Comparison of ENCODE assay signal across 1 cellular context in the genomic region with DNA sequence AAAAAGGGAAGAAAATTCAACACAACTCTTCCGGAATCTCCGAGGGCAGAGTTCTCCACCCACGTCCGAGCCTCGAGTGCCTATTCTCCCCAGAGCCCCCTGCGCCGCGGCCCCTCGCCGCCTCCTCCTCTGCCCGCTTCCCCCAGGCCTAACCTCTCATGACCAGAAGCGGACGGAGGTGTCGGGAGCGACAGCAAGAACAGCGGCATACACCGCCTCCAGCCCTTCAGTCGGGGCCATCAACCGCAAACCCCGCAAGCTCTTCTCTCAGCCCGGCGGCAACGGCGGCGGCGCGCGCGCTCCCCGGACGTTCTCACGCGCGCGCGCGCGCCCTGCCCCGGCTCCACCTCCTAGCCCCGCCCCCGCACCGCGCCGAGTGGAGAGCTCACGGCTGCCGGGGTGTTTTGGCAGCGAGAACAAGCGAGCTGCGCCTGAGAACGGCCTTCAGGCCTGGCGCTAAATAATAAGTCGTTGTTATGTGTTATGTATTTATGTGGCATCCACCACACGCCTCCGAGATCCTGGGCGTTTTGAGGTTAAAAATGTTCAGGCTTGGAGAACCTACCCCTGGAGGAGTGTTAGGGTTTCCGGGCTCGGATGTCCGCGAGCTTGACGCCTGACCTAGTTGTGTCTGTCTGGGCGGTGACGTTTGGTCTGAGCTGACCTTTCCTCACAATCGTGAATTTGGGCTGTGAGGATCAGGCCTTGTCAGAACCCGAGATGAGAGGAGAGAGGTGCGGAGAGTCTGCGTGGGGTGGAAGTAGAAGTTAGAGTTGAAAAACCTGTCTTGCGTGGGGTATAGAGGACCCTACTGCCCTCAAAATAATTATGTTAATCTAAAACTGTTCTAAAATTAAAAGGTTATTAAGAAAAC.
A peak's percentile ranks its signal among the peaks of the same experiment; 100 is the strongest.
TF ChIP-seq lines count a peak whose summit lies in the region.

A gene with protein sequence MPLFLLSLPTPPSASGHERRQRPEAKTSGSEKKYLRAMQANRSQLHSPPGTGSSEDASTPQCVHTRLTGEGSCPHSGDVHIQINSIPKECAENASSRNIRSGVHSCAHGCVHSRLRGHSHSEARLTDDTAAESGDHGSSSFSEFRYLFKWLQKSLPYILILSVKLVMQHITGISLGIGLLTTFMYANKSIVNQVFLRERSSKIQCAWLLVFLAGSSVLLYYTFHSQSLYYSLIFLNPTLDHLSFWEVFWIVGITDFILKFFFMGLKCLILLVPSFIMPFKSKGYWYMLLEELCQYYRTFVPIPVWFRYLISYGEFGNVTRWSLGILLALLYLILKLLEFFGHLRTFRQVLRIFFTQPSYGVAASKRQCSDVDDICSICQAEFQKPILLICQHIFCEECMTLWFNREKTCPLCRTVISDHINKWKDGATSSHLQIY (minus strand): TSS at position 286 of the 874 bp plus-strand sequence. CDS start 77 bp downstream, at position 209.

TF ChIP-seq in K562, 482 proteins besides CTCF, POLR2A, EP300 and RAD21 (continued from another document and continues in another):
- TF ChIP-seq, protein P1, sequence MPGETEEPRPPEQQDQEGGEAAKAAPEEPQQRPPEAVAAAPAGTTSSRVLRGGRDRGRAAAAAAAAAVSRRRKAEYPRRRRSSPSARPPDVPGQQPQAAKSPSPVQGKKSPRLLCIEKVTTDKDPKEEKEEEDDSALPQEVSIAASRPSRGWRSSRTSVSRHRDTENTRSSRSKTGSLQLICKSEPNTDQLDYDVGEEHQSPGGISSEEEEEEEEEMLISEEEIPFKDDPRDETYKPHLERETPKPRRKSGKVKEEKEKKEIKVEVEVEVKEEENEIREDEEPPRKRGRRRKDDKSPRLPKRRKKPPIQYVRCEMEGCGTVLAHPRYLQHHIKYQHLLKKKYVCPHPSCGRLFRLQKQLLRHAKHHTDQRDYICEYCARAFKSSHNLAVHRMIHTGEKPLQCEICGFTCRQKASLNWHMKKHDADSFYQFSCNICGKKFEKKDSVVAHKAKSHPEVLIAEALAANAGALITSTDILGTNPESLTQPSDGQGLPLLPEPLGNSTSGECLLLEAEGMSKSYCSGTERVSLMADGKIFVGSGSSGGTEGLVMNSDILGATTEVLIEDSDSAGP (CRISPR knock-in tag; IDR thresholded peaks at IDR 0.05): no peak
- TF ChIP-seq CAMTA2 (CRISPR knock-in tag; conservative IDR thresholded peaks at IDR 0.05) (no peak), BDP1 (IDR thresholded peaks at IDR 0.05; ENCODE audit: insufficient read depth, insufficient read length) (no peak), ZNF707 (CRISPR knock-in tag; conservative IDR thresholded peaks at IDR 0.05) (no peak), HLTF (IDR thresholded peaks at IDR 0.05) (no peak), SMAD2 (IDR thresholded peaks at IDR 0.05; ENCODE audit: low read depth, low read length) (no peak), BCOR (IDR thresholded peaks at IDR 0.05) (peak; percentile 98), ETV1 (tag; conservative IDR thresholded peaks at IDR 0.05; ENCODE audit: low read depth) (peak; percentile 64; the same call in 1 of the 2 replicates), CHD4 (IDR thresholded peaks at IDR 0.05; ENCODE audit: insufficient read depth, insufficient replicate concordance, low read depth, low read length, poor library complexity, severe bottlenecking) (no peak), SREBF1 (IDR thresholded peaks at IDR 0.05; ENCODE audit: borderline replicate concordance, low read depth, low read length) (no peak), ZNF644 (tag; IDR thresholded peaks at IDR 0.05; ENCODE audit: low read depth) (no peak), SMAD3 (CRISPR knock-in tag; conservative IDR thresholded peaks at IDR 0.05) (no peak), FOXK2 (conservative IDR thresholded peaks at IDR 0.05 in 1 of 2, IDR thresholded peaks at IDR 0.05 in 1 of 2; ENCODE audit: low read depth in 2 of 2) (peak; percentile 59 to 98; a peak in 3 of 4 replicates), MTA1 (IDR thresholded peaks at IDR 0.05; ENCODE audit: borderline replicate concordance) (peak; percentile 46; the same call in 1 of the 2 replicates), RFX7 (CRISPR knock-in tag; IDR thresholded peaks at IDR 0.05) (no peak), IFI16 (CRISPR knock-in tag; IDR thresholded peaks at IDR 0.05) (no peak), ETV6 (IDR thresholded peaks at IDR 0.05; ENCODE audit: borderline replicate concordance in 1 of 2, low read depth in 2 of 2, low read length in 1 of 2) (no peak), ETV6 (CRISPR knock-in tag; IDR thresholded peaks at IDR 0.05; ENCODE audit: borderline replicate concordance) (no peak), CREBBP (IDR thresholded peaks at IDR 0.05; ENCODE audit: low read depth, low read length) (no peak), TCF3 (CRISPR knock-in tag; IDR thresholded peaks at IDR 0.05) (no peak; the same call in 1 of the 2 replicates), EGR1 (conservative IDR thresholded peaks at IDR 0.05) (peak; percentile 86), NONO (IDR thresholded peaks at IDR 0.05; ENCODE audit: low read depth in 2 of 2, low read length in 1 of 2) (peak in 1 of 2 experiments; percentile 97; a peak in 2 of 4 replicates), CBX5 (IDR thresholded peaks at IDR 0.05; ENCODE audit: borderline replicate concordance, low read depth) (no peak), ESRRA (IDR thresholded peaks at IDR 0.05; ENCODE audit: borderline replicate concordance, low read depth) (peak; percentile 85; the same call in 1 of the 2 replicates), CBFA2T2 (conservative IDR thresholded peaks at IDR 0.05) (no peak), ZNF695 (CRISPR knock-in tag; IDR thresholded peaks at IDR 0.05) (no peak), ERF (CRISPR knock-in tag; IDR thresholded peaks at IDR 0.05) (no peak), NUFIP1 (IDR thresholded peaks at IDR 0.05; ENCODE audit: partially characterized antibody) (no peak), KAT8 (IDR thresholded peaks at IDR 0.05; ENCODE audit: low read depth) (no peak), ZNF354B (CRISPR knock-in tag; IDR thresholded peaks at IDR 0.05) (no peak), RBFOX2 (IDR thresholded peaks at IDR 0.05; ENCODE audit: low read depth, low read length) (peak; percentile 94), PURB (CRISPR knock-in tag; IDR thresholded peaks at IDR 0.05; ENCODE audit: low read depth) (no peak), POLR2B (IDR thresholded peaks at IDR 0.05; ENCODE audit: low read depth, partially characterized antibody) (peak; percentile 81), EP400 (IDR thresholded peaks at IDR 0.05) (peak; percentile 64), POLR3A (IDR thresholded peaks at IDR 0.05; ENCODE audit: borderline replicate concordance, extremely low read depth, insufficient read depth, insufficient read length) (no peak), MYBL2 (IDR thresholded peaks at IDR 0.05; ENCODE audit: low read depth) (no peak), MYBL2 (CRISPR knock-in tag; IDR thresholded peaks at IDR 0.05; ENCODE audit: borderline replicate concordance) (no peak), RB1 (IDR thresholded peaks at IDR 0.05; ENCODE audit: low read depth) (peak; percentile 71)
- TF ChIP-seq, protein P2, sequence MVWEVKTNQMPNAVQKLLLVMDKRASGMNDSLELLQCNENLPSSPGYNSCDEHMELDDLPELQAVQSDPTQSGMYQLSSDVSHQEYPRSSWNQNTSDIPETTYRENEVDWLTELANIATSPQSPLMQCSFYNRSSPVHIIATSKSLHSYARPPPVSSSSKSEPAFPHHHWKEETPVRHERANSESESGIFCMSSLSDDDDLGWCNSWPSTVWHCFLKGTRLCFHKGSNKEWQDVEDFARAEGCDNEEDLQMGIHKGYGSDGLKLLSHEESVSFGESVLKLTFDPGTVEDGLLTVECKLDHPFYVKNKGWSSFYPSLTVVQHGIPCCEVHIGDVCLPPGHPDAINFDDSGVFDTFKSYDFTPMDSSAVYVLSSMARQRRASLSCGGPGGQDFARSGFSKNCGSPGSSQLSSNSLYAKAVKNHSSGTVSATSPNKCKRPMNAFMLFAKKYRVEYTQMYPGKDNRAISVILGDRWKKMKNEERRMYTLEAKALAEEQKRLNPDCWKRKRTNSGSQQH (CRISPR knock-in tag; IDR thresholded peaks at IDR 0.05): no peak
- TF ChIP-seq, protein P3, sequence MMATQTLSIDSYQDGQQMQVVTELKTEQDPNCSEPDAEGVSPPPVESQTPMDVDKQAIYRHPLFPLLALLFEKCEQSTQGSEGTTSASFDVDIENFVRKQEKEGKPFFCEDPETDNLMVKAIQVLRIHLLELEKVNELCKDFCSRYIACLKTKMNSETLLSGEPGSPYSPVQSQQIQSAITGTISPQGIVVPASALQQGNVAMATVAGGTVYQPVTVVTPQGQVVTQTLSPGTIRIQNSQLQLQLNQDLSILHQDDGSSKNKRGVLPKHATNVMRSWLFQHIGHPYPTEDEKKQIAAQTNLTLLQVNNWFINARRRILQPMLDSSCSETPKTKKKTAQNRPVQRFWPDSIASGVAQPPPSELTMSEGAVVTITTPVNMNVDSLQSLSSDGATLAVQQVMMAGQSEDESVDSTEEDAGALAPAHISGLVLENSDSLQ (IDR thresholded peaks at IDR 0.05): peak; percentile 79
- TF ChIP-seq, protein P4, sequence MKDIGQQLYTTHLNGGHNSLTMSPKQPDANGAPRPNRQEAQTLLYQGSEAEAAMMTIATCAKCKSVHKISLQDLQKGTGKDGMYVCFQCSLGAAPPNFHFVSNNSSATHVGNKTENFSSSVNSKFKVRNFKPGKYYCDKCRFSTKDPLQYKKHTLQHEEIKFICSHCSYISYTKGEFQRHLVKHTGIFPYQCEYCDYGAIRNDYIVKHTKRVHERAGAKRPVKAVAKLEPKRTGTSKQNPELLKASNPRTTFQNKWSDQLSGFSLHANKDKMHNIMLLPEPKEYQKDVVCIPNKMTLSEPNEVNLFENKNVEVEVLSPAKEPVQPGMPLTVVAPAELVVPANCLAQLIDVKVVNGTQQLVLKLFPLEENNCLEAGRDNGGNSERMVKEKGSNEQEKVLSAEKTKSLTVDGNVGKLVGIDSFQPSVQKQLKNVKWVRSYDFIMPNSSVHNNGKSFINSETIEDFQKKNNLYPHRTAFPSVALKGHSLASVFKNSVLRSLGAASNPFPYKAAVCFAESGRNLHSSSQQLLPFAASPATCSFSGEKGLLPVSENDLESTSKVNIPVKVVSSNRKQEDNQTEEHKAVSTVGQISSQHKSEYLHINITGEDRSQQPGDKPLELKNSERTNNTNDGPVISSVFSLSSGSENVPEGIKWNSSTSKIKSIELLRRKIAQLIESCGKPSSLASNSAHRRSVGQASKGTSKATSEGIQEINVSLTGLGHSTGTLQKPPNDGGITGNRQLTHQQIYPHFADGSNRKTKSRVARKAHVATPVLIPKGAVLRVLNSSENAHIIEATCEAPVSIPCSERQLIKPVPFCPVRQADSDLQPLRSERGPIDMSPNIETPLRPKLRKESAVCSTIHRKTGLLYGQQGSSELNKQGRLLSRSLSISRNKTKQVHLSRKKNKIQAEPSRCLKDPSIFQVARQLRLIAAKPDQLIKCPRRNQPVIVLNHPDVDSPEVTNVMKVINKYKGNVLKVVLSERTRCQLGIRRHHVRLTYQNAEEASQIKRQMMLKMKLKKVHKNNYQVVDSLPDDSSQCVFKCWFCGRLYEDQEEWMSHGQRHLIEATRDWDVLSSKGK (CRISPR knock-in tag; IDR thresholded peaks at IDR 0.05): no peak
- TF ChIP-seq, protein P5, sequence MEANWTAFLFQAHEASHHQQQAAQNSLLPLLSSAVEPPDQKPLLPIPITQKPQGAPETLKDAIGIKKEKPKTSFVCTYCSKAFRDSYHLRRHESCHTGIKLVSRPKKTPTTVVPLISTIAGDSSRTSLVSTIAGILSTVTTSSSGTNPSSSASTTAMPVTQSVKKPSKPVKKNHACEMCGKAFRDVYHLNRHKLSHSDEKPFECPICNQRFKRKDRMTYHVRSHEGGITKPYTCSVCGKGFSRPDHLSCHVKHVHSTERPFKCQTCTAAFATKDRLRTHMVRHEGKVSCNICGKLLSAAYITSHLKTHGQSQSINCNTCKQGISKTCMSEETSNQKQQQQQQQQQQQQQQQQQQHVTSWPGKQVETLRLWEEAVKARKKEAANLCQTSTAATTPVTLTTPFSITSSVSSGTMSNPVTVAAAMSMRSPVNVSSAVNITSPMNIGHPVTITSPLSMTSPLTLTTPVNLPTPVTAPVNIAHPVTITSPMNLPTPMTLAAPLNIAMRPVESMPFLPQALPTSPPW (CRISPR knock-in tag; IDR thresholded peaks at IDR 0.05): peak; percentile 61
- TF ChIP-seq, protein P6, sequence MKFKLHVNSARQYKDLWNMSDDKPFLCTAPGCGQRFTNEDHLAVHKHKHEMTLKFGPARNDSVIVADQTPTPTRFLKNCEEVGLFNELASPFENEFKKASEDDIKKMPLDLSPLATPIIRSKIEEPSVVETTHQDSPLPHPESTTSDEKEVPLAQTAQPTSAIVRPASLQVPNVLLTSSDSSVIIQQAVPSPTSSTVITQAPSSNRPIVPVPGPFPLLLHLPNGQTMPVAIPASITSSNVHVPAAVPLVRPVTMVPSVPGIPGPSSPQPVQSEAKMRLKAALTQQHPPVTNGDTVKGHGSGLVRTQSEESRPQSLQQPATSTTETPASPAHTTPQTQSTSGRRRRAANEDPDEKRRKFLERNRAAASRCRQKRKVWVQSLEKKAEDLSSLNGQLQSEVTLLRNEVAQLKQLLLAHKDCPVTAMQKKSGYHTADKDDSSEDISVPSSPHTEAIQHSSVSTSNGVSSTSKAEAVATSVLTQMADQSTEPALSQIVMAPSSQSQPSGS (CRISPR knock-in tag; IDR thresholded peaks at IDR 0.05): no peak
- TF ChIP-seq, protein P7, sequence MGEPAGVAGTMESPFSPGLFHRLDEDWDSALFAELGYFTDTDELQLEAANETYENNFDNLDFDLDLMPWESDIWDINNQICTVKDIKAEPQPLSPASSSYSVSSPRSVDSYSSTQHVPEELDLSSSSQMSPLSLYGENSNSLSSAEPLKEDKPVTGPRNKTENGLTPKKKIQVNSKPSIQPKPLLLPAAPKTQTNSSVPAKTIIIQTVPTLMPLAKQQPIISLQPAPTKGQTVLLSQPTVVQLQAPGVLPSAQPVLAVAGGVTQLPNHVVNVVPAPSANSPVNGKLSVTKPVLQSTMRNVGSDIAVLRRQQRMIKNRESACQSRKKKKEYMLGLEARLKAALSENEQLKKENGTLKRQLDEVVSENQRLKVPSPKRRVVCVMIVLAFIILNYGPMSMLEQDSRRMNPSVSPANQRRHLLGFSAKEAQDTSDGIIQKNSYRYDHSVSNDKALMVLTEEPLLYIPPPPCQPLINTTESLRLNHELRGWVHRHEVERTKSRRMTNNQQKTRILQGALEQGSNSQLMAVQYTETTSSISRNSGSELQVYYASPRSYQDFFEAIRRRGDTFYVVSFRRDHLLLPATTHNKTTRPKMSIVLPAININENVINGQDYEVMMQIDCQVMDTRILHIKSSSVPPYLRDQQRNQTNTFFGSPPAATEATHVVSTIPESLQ (CRISPR knock-in tag; IDR thresholded peaks at IDR 0.05): peak; percentile 80; the same call in 1 of the 2 replicates
- TF ChIP-seq, protein P8, sequence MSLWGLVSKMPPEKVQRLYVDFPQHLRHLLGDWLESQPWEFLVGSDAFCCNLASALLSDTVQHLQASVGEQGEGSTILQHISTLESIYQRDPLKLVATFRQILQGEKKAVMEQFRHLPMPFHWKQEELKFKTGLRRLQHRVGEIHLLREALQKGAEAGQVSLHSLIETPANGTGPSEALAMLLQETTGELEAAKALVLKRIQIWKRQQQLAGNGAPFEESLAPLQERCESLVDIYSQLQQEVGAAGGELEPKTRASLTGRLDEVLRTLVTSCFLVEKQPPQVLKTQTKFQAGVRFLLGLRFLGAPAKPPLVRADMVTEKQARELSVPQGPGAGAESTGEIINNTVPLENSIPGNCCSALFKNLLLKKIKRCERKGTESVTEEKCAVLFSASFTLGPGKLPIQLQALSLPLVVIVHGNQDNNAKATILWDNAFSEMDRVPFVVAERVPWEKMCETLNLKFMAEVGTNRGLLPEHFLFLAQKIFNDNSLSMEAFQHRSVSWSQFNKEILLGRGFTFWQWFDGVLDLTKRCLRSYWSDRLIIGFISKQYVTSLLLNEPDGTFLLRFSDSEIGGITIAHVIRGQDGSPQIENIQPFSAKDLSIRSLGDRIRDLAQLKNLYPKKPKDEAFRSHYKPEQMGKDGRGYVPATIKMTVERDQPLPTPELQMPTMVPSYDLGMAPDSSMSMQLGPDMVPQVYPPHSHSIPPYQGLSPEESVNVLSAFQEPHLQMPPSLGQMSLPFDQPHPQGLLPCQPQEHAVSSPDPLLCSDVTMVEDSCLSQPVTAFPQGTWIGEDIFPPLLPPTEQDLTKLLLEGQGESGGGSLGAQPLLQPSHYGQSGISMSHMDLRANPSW (CRISPR knock-in tag; IDR thresholded peaks at IDR 0.05): no peak
